ENCODE assay signal across 18 cellular contexts in genomic region chr9:114603183-114603582, GRCh38. TPM values are rescaled to one million over a fixed set of nuclear protein-coding genes. Genes with fewer than 3 reads are reported as not detected.
"Had no signal": no experiment of that assay in that cellular context is flagged by ENCODE, and none has a peak within 500 bp of the region (broad histone marks: within the 10 kb centered on the region; RNA-seq: fewer than 3 reads in every experiment).

No MANE protein-coding gene starts in this region.

- H3K9me3 ChIP-seq: ovary, thyroid gland had no signal

- H3K27me3 ChIP-seq: adrenal gland, gastroesophageal sphincter, hepatocyte, neural progenitor cell, ovary, thyroid gland had no signal

- DNase-seq: activated CD4-positive, alpha-beta T cell treated with anti-CD3 and anti-CD28 coated beads for 4 hours; activated CD8-positive, alpha-beta memory T cell treated with anti-CD3 and anti-CD28 coated beads, Interleukin-2, amount 50 U/mL, for 4 hours; activated CD8-positive, alpha-beta T cell treated with anti-CD3 and anti-CD28 coated beads for 36 hours; activated naive CD4-positive, alpha-beta T cell; adrenal gland; effector CD4-positive, alpha-beta T cell; kidney; left ventricle myocardium inferior; ovary; WERI-Rb-1 had no signal

- H3K36me3 ChIP-seq: ovary had no signal

- H3K27ac ChIP-seq: adrenal gland, gastroesophageal sphincter, hepatocyte, left ventricle myocardium inferior, neural progenitor cell, ovary, thyroid gland, WERI-Rb-1 had no signal

- ATAC-seq: activated CD8-positive, alpha-beta T cell treated with anti-CD3 and anti-CD28 coated beads for 36 hours; gastroesophageal sphincter had no signal

- H3K4me3 ChIP-seq: adrenal gland, gastroesophageal sphincter, hepatocyte, left ventricle myocardium inferior, neural progenitor cell, ovary, thyroid gland had no signal

- H3K4me1 ChIP-seq: neural progenitor cell had no signal

RNA-seq across cellular contexts. Expression of gene TEX53, which starts 54.4 kb away (rescaled TPM):
- total RNA-seq: activated CD8-positive, alpha-beta T cell treated with anti-CD3 and anti-CD28 coated beads for 36 hours; adrenal gland; cardiac septum; endothelial cell of umbilical vein; gastroesophageal sphincter; hepatocyte; kidney; left ventricle myocardium inferior; mesenteric fat pad; ovary; renal cortical epithelial cell; thyroid gland had no signal
- polyA plus RNA-seq: adrenal gland, endothelial cell of umbilical vein, ovary had no signal
